In genomic region chr11:58060939-58061672, GRCh38 we compare ENCODE assay signal across 1 cellular context.
TF ChIP-seq lines count a peak whose summit lies in the region.

No MANE protein-coding gene starts in this region.

TF ChIP-seq in HepG2, 621 proteins besides CTCF, POLR2A, EP300 and RAD21 (continued from another document):
- TF ChIP-seq ZBTB46 (CRISPR knock-in tag; IDR thresholded peaks at IDR 0.05; ENCODE audit: borderline replicate concordance), result no peak
- TF ChIP-seq MIXL1 (CRISPR knock-in tag; IDR thresholded peaks at IDR 0.05), result peak; percentile 84
- 0 out of 2 replicates have a peak, but pooled peaks have one; percentile 40 for TF ChIP-seq CREM (IDR thresholded peaks at IDR 0.05)
- TF ChIP-seq CREM (CRISPR knock-in tag; IDR thresholded peaks at IDR 0.05), result no peak
- TF ChIP-seq ELF3 (CRISPR knock-in tag; IDR thresholded peaks at IDR 0.05), result peak; percentile 44
- peak; percentile 77 for TF ChIP-seq PPARG (CRISPR knock-in tag; conservative IDR thresholded peaks at IDR 0.05)
- peak; percentile 80 for TF ChIP-seq HMG20A (CRISPR knock-in tag; IDR thresholded peaks at IDR 0.05; ENCODE audit: borderline replicate concordance)
- TF ChIP-seq MEF2D (CRISPR knock-in tag; IDR thresholded peaks at IDR 0.05), result no peak
- TF ChIP-seq CBX1 (IDR thresholded peaks at IDR 0.05; ENCODE audit: low read depth), result no peak
- no peak for TF ChIP-seq REXO4 (CRISPR knock-in tag; IDR thresholded peaks at IDR 0.05; ENCODE audit: borderline replicate concordance)
- peak; percentile 30; the same call in 1 of the 2 replicates for TF ChIP-seq REPIN1 (CRISPR knock-in tag; IDR thresholded peaks at IDR 0.05; ENCODE audit: borderline replicate concordance, low read depth)
- no peak for TF ChIP-seq ZNF512B (CRISPR knock-in tag; IDR thresholded peaks at IDR 0.05; ENCODE audit: borderline replicate concordance)
- peak; percentile 95 for TF ChIP-seq HOMEZ (CRISPR knock-in tag; IDR thresholded peaks at IDR 0.05; ENCODE audit: low read depth)
- peak; percentile 54; the same call in 1 of the 2 replicates for TF ChIP-seq MAFF (IDR thresholded peaks at IDR 0.05; ENCODE audit: low read depth, low read length)
- peak; percentile 28; the same call in 1 of the 2 replicates for TF ChIP-seq CEBPB (IDR thresholded peaks at IDR 0.05; ENCODE audit: borderline replicate concordance, low read depth, low read length)
- TF ChIP-seq ZNF318 (CRISPR knock-in tag; IDR thresholded peaks at IDR 0.05), result no peak
- TF ChIP-seq SALL2 (CRISPR knock-in tag; IDR thresholded peaks at IDR 0.05), result 0 out of 2 replicates have a peak, but pooled peaks have one; percentile 39
- no peak for TF ChIP-seq ZNF24 (IDR thresholded peaks at IDR 0.05)
- TF ChIP-seq RARA (CRISPR knock-in tag; IDR thresholded peaks at IDR 0.05), result peak; percentile 83
- no peak for TF ChIP-seq ZZZ3 (CRISPR knock-in tag; IDR thresholded peaks at IDR 0.05; ENCODE audit: borderline replicate concordance)
- TF ChIP-seq TFE3 (CRISPR knock-in tag; IDR thresholded peaks at IDR 0.05), result peak; percentile 57; the same call in 1 of the 2 replicates
- no peak for TF ChIP-seq ZNF720 (CRISPR knock-in tag; IDR thresholded peaks at IDR 0.05)
- no peak for TF ChIP-seq ZNF563 (CRISPR knock-in tag; IDR thresholded peaks at IDR 0.05)
- TF ChIP-seq SKIL (CRISPR knock-in tag; IDR thresholded peaks at IDR 0.05; ENCODE audit: borderline replicate concordance), result peak; percentile 47; the same call in 1 of the 2 replicates
- no peak for TF ChIP-seq ZFP41 (CRISPR knock-in tag; IDR thresholded peaks at IDR 0.05; ENCODE audit: borderline replicate concordance)
- TF ChIP-seq ZMYM3 (CRISPR knock-in tag; IDR thresholded peaks at IDR 0.05), result peak; percentile 31; the same call in 1 of the 2 replicates
- TF ChIP-seq FOSL1 (CRISPR knock-in tag; IDR thresholded peaks at IDR 0.05; ENCODE audit: borderline replicate concordance), result peak; percentile 71; the same call in 1 of the 2 replicates
- peak; percentile 74 for TF ChIP-seq ATF2 (CRISPR knock-in tag; IDR thresholded peaks at IDR 0.05)
- no peak for TF ChIP-seq PHB2 (IDR thresholded peaks at IDR 0.05; ENCODE audit: partially characterized antibody)
- peak; percentile 29; the same call in 1 of the 2 replicates for TF ChIP-seq GATAD1 (CRISPR knock-in tag; IDR thresholded peaks at IDR 0.05)
- peak in 1 of 2 experiments; percentile 53; a peak in 1 of 4 replicates for TF ChIP-seq KLF16 (CRISPR knock-in tag; IDR thresholded peaks at IDR 0.05)
- peak; percentile 29; the same call in 1 of the 2 replicates for TF ChIP-seq FOXJ3 (CRISPR knock-in tag; IDR thresholded peaks at IDR 0.05; ENCODE audit: borderline replicate concordance)
- TF ChIP-seq SOX13 (IDR thresholded peaks at IDR 0.05), result peak; percentile 73
- peak in 1 of 2 experiments; percentile 99; a peak in 2 of 4 replicates for TF ChIP-seq SOX13 (CRISPR knock-in tag; conservative IDR thresholded peaks at IDR 0.05 in 1 of 2, IDR thresholded peaks at IDR 0.05 in 1 of 2)
- peak; percentile 78 for TF ChIP-seq SAP130 (CRISPR knock-in tag; IDR thresholded peaks at IDR 0.05; ENCODE audit: low read depth)
- TF ChIP-seq MEIS1 (CRISPR knock-in tag; IDR thresholded peaks at IDR 0.05; ENCODE audit: borderline replicate concordance), result 0 out of 2 replicates have a peak, but pooled peaks have one; percentile 48
- TF ChIP-seq ARHGAP35 (CRISPR knock-in tag; IDR thresholded peaks at IDR 0.05; ENCODE audit: borderline replicate concordance), result no peak
- peak; percentile 63 for TF ChIP-seq FOXA3 (CRISPR knock-in tag; IDR thresholded peaks at IDR 0.05)
